Comparison of ENCODE assay signal across 1 cellular context in genomic region chr1:228848406-228848805, GRCh38.
TF ChIP-seq lines count a peak whose summit lies in the region.

No MANE protein-coding gene starts in this region.

TF ChIP-seq in GM23338, 12 proteins besides CTCF, POLR2A, EP300 and RAD21 (continued from another document):
- TF ChIP-seq REST (IDR thresholded peaks at IDR 0.05; ENCODE audit: unreplicated experiment) = no peak
- TF ChIP-seq STAT1 (IDR thresholded peaks at IDR 0.05; ENCODE audit: unreplicated experiment) = no peak
- no peak for TF ChIP-seq POLR2AphosphoS5 (IDR thresholded peaks at IDR 0.05; ENCODE audit: low read depth)
- no peak for TF ChIP-seq ZNF462 (CRISPR knock-in tag; IDR thresholded peaks at IDR 0.05)
TF ChIP-seq in GM23338: peak in this region for 0.
